In genomic region chr20:3238616-3239025, GRCh38 we compare ENCODE assay signal across 1 cellular context.
TF ChIP-seq lines count a peak whose summit lies in the region.

No MANE protein-coding gene starts in this region.

TF ChIP-seq in endothelial cell of umbilical vein, 7 proteins besides CTCF, POLR2A, EP300 and RAD21:
- no peak for TF ChIP-seq FOS (IDR thresholded peaks at IDR 0.05; ENCODE audit: borderline replicate concordance, insufficient read depth, low read length)
- no peak for TF ChIP-seq JUN (IDR thresholded peaks at IDR 0.05; ENCODE audit: borderline replicate concordance, insufficient read depth, insufficient read length, low read depth)
- peak; percentile 65 for TF ChIP-seq EZH2 (IDR thresholded peaks at IDR 0.05; ENCODE audit: borderline replicate concordance, low read depth, low read length, severe bottlenecking)
- no peak for TF ChIP-seq MAX (IDR thresholded peaks at IDR 0.05; ENCODE audit: insufficient read depth, insufficient read length)
- no peak for TF ChIP-seq GATA2 (IDR thresholded peaks at IDR 0.05; ENCODE audit: insufficient read depth, insufficient read length, low read depth, low read length)
- TF ChIP-seq POLR2AphosphoS5 (IDR thresholded peaks at IDR 0.05; ENCODE audit: insufficient read depth, low read depth, low read length) = no peak
TF ChIP-seq in endothelial cell of umbilical vein: peak in this region for 1.
